In genomic region chr2:238573065-238573778, GRCh38 we compare ENCODE assay signal across 9 cellular contexts.
DNase-seq lines count a peak whose midpoint lies in the region; ATAC-seq and TF ChIP-seq lines count a peak whose summit lies in the region.
"Had no signal": no experiment of that assay in that cellular context is flagged by ENCODE, and none has a peak within 500 bp of the region (broad histone marks: within the 10 kb centered on the region; RNA-seq: fewer than 3 reads in every experiment).

No MANE protein-coding gene starts in this region.

- peaks cover 20% of the 10 kb centered on the region; the same call in 1 of the 2 replicates for H3K27me3 ChIP-seq in OCI-LY1 (ENCODE audit: insufficient read depth, low read length)

- no peaks in the 10 kb centered on the region for H3K9me2 ChIP-seq in OCI-LY1 (ENCODE audit: low read depth, low read length)

- no peak overlapping the region for H3K9ac ChIP-seq in OCI-LY1 (ENCODE audit: low read length)

- peak; percentile 64 for TF ChIP-seq CTCF in OCI-LY1 (IDR thresholded peaks at IDR 0.05; ENCODE audit: low read length)
- TF ChIP-seq CTCF in fibroblast of mammary gland (conservative IDR thresholded peaks at IDR 0.05; ENCODE audit: control insufficient read depth, insufficient read depth, low read depth, low read length): peak; percentile 36

- H3K36me3 ChIP-seq in OCI-LY1 (ENCODE audit: insufficient read depth, low read length): no peaks in the 10 kb centered on the region

- no peak overlapping the region for H3K4me2 ChIP-seq in OCI-LY1 (ENCODE audit: low read length)

- no peak for ATAC-seq in GM21390 (IDR thresholded peaks at IDR 0.05; ENCODE audit: unreplicated experiment)

- H3K9me3 ChIP-seq in OCI-LY1 (ENCODE audit: low read length): no peaks in the 10 kb centered on the region

- no peak overlapping the region for H3K4me3 ChIP-seq in OCI-LY1 (ENCODE audit: low read depth, low read length, poor library complexity, severe bottlenecking)
- H3K4me3 ChIP-seq in fibroblast of mammary gland (ENCODE audit: control insufficient read depth, low read depth, low read length): no peak overlapping the region
- H3K4me3 ChIP-seq: SK-N-MC had no signal

- H3K27ac ChIP-seq in OCI-LY1 (ENCODE audit: low read depth, low read length, poor library complexity, severe bottlenecking): no peak overlapping the region
- H3K27ac ChIP-seq: SK-N-MC had no signal

- H3K4me1 ChIP-seq in OCI-LY1 (ENCODE audit: insufficient read depth, low read length, severe bottlenecking): no peaks in the 10 kb centered on the region

- DNase-seq in NCI-H748 (lab: John Stamatoyannopoulos, UW; ENCODE audit: unreplicated experiment) (peak; percentile 35), NCI-H748 treated with DMSO at 0.1 percent for 48 hours (lab: John Stamatoyannopoulos, UW) (no peak), fibroblast of mammary gland (ENCODE audit: low read depth) (no peak), foreskin melanocyte (no peak), ureter (ENCODE audit: low spot score) (no peak)
- DNase-seq in stimulated activated CD8-positive, alpha-beta memory T cell treated with anti-CD3 and anti-CD28 coated beads, Interleukin-2, amount 100 ng/mL, for 48 hours (ENCODE audit: low read depth in 2 of 2): peak; percentile 14 to 18

- H3F3A ChIP-seq in OCI-LY1 (ENCODE audit: insufficient read depth, low read length): no peaks in the 10 kb centered on the region

- no peaks in the 10 kb centered on the region for H4K20me1 ChIP-seq in OCI-LY1 (ENCODE audit: insufficient read depth, low read length)

- H3K79me2 ChIP-seq in OCI-LY1 (ENCODE audit: insufficient read depth, low read length): no peaks in the 10 kb centered on the region

- H2AFZ ChIP-seq in OCI-LY1 (ENCODE audit: low read length): no peak overlapping the region

Comparison
In these comparisons a context has a peak if more than half of its experiments do, and no peak if none do; other contexts are left out.
1. DNase-seq: peak in NCI-H748 (single experiment) and stimulated activated CD8-positive, alpha-beta memory T cell treated with anti-CD3 and anti-CD28 coated beads, Interleukin-2, amount 100 ng/mL, for 48 hours (2 of 2); none in NCI-H748 treated with DMSO at 0.1 percent for 48 hours (single experiment), fibroblast of mammary gland (single experiment), foreskin melanocyte (single experiment) and ureter (single experiment).